ENCODE assay signal across 12 cellular contexts in the genomic region with DNA sequence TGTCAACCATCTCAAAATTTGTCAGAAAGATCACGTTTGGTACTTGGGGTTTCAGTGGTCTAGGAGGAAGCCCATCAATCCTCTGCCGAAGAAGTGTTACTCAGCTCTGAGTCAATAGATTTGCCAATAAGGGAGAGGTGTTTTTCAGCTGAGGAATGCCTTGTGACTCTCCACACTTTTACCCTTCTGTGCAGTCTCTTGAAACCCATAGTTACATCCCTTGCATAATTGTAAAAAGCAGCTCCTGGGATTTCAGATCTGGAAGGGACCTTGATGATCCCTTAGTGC. TPM values are rescaled to one million over a fixed set of nuclear protein-coding genes. Genes with fewer than 3 reads are reported as not detected.
A peak's percentile ranks its signal among the peaks of the same experiment; 100 is the strongest.
DNase-seq lines count a peak whose midpoint lies in the region; ATAC-seq, FAIRE-seq and TF ChIP-seq lines count a peak whose summit lies in the region.
"Had no signal": no experiment of that assay in that cellular context is flagged by ENCODE, and none has a peak within 500 bp of the region (broad histone marks: within the 10 kb centered on the region; RNA-seq: fewer than 3 reads in every experiment).

No MANE protein-coding gene starts in this region.

- no TSS peak for BruUV-seq in HepG2 (replicated peaks; lab: Mats Ljungman, UMichigan)

- H3K27ac ChIP-seq in HUES48 (ENCODE audit: low read depth, low read length) (peak overlapping the region; percentile 79), HepG2 (ENCODE audit: extremely low read length, insufficient read depth, low read length) (no peak overlapping the region)
- H3K27ac ChIP-seq: C4-2B had no signal

- H3K36me3 ChIP-seq in HUES48 (ENCODE audit: control insufficient read depth, insufficient read depth, low read length), result no peaks in the 10 kb centered on the region; the same call in 1 of the 2 replicates
- H3K36me3 ChIP-seq in HepG2 (replicated peaks in 1 of 2; ENCODE audit: control insufficient read depth in 1 of 2, insufficient read depth in 2 of 2, low read length in 2 of 2), result 0 out of 5 replicates have a peak, but pooled peaks cover under 1 to 3% of the 10 kb centered on the region in 2 experiments

- no peaks in the 10 kb centered on the region for H3K79me2 ChIP-seq in HepG2 (ENCODE audit: insufficient read depth, low read length)

- no peaks in the 10 kb centered on the region for H4K20me1 ChIP-seq in HepG2 (ENCODE audit: insufficient read depth, low read length)

- H3K27me3 ChIP-seq in HUES48 (ENCODE audit: control insufficient read depth, insufficient read depth, low read length) (no peaks in the 10 kb centered on the region), HepG2 (ENCODE audit: control insufficient read depth in 1 of 2, insufficient read depth in 2 of 2, low read length in 2 of 2) (no peaks in the 10 kb centered on the region)

- no peak overlapping the region for H3K4me3 ChIP-seq in HUES48 (ENCODE audit: low read depth, low read length)
- H3K4me3 ChIP-seq in HepG2 (replicated peaks in 1 of 3; ENCODE audit: insufficient read depth in 1 of 3, low read depth in 2 of 3, low read length in 3 of 3), result no peak overlapping the region

- H3K9ac ChIP-seq in HUES48 (ENCODE audit: low read depth, low read length), result no peak overlapping the region; the same call in 1 of the 2 replicates
- H3K9ac ChIP-seq in HepG2 (ENCODE audit: insufficient read depth, low read depth, low read length), result no peak overlapping the region

- peaks cover 12% of the 10 kb centered on the region for H3K27me3 Mint-ChIP-seq in activated T-helper 17 cell treated with anti-CD3 and anti-CD28 coated beads, Interleukin-2, amount 50 U/mL, for 72 hours

- 86% methylated on average over 2 of the region's 2 CpGs for WGBS in HepG2 (ENCODE audit: low lambda C conversion rate)

- H3K9me3 ChIP-seq in HUES48 (ENCODE audit: control insufficient read depth, insufficient read depth, low read length) (no peaks in the 10 kb centered on the region), HepG2 (ENCODE audit: low read length) (no peaks in the 10 kb centered on the region)

- H3K4me2 ChIP-seq in HepG2 (ENCODE audit: low read depth, low read length), result no peak overlapping the region

- no peaks in the 10 kb centered on the region for H3K4me1 Mint-ChIP-seq in activated T-helper 17 cell treated with anti-CD3 and anti-CD28 coated beads, Interleukin-2, amount 50 U/mL, for 72 hours

- H3K4me1 ChIP-seq in HUES48 (ENCODE audit: control insufficient read depth, insufficient read depth, low read length), result peaks cover 36% of the 10 kb centered on the region
- H3K4me1 ChIP-seq in HepG2 (ENCODE audit: insufficient read depth, low read length), result 0 out of 2 replicates have a peak, but pooled peaks cover 5% of the 10 kb centered on the region

- in situ Hi-C loops in HepG2 (cut with HindIII; ENCODE audit: extremely low pct_ligation_motif_present, low pct_unique_long_range_greater_than_20kb), result no loop called here

- no peaks in the 10 kb centered on the region for H3K9me3 Mint-ChIP-seq in activated T-helper 17 cell treated with anti-CD3 and anti-CD28 coated beads, Interleukin-2, amount 50 U/mL, for 72 hours

- no peak overlapping the region for H2AFZ ChIP-seq in HepG2 (ENCODE audit: low read length)

- H3K4me3 Mint-ChIP-seq in activated T-helper 17 cell treated with anti-CD3 and anti-CD28 coated beads, Interleukin-2, amount 50 U/mL, for 72 hours, result no peak overlapping the region

- H3K27ac Mint-ChIP-seq in activated T-helper 17 cell treated with anti-CD3 and anti-CD28 coated beads, Interleukin-2, amount 50 U/mL, for 72 hours, result no peak overlapping the region

- H3K36me3 Mint-ChIP-seq in activated T-helper 17 cell treated with anti-CD3 and anti-CD28 coated beads, Interleukin-2, amount 50 U/mL, for 72 hours (ENCODE audit: low read depth), result no peaks in the 10 kb centered on the region

- TF ChIP-seq POLR2A in HepG2 (IDR thresholded peaks at IDR 0.05; ENCODE audit: insufficient read depth in 1 of 2, low read depth in 2 of 2, low read length in 2 of 2), result no peak

- intact Hi-C loops in Right ventricle myocardium superior (cut with DNase I), result no loop called here
- intact Hi-C loops in HepG2 (cut with micrococcal nuclease; ENCODE audit: unreplicated experiment), result no loop called here

- peak; percentile 48 for ATAC-seq in activated T-helper 17 cell treated with anti-CD3 and anti-CD28 coated beads, Interleukin-2, amount 50 U/mL, for 72 hours (replicated peaks)
- no peak for ATAC-seq in Right ventricle myocardium superior (ENCODE audit: poor library complexity)
- ATAC-seq in HepG2, result no peak
- ATAC-seq: left cardiac atrium had no signal

- TF ChIP-seq EP300 in HepG2 (IDR thresholded peaks at IDR 0.05; ENCODE audit: low read depth in 2 of 2, low read length in 2 of 2), result no peak
- TF ChIP-seq EP300 in HepG2 (CRISPR knock-in tag; IDR thresholded peaks at IDR 0.05; ENCODE audit: borderline replicate concordance), result no peak

- CTCF ChIA-PET in HepG2 (lab: Yijun Ruan, JAX; ENCODE audit: low intra/inter-chr PET ratio, low total read pairs), result no interaction called here

- FAIRE-seq in D721Med (lab: Jason Lieb, UNC) (no peak), HepG2 (lab: Jason Lieb, UNC) (no peak)

- DNase-seq in AG08395 (ENCODE audit: low spot score), result peak; percentile 77
- DNase-seq in hepatic stellate cell (ENCODE audit: low spot score), result peak; percentile 41
- DNase-seq in Right ventricle myocardium superior, result no peak
- no peak for DNase-seq in SHP77 treated with DMSO at 0.1 percent for 48 hours (lab: John Stamatoyannopoulos, UW)
- DNase-seq in D721Med (ENCODE audit: insufficient read length, low spot score), result no peak
- DNase-seq in HepG2 (ENCODE audit: low spot score), result no peak
- DNase-seq: activated T-cell treated with anti-CD3 and anti-CD28 coated beads for 4 hours, left cardiac atrium, NCI-H526 treated with DMSO at 0.1 percent for 48 hours had no signal

- TF ChIP-seq CTCF in D721Med (IDR thresholded peaks at IDR 0.05; ENCODE audit: insufficient read depth, missing control alignments) (no peak), HepG2 (CRISPR knock-in tag; IDR thresholded peaks at IDR 0.05) (no peak)

- POLR2A ChIA-PET in HepG2 (lab: Yijun Ruan, JAX), result no interaction called here

- TF ChIP-seq RAD21 in HepG2 (CRISPR knock-in tag; IDR thresholded peaks at IDR 0.05), result no peak

TF ChIP-seq in HepG2, 621 proteins besides CTCF, POLR2A, EP300 and RAD21:
- TF ChIP-seq GTF3A (CRISPR knock-in tag; conservative IDR thresholded peaks at IDR 0.05) (no peak), NFRKB (IDR thresholded peaks at IDR 0.05) (no peak), ZBTB21 (CRISPR knock-in tag; IDR thresholded peaks at IDR 0.05) (no peak)

RNA-seq across cellular contexts. Expression of a gene that starts 47.5 kb away (rescaled TPM):
- total RNA-seq in activated T-helper 17 cell treated with anti-CD3 and anti-CD28 coated beads, Interleukin-2, amount 50 U/mL, for 72 hours, result not detected
- 0.05 TPM for total RNA-seq in Right ventricle myocardium superior
- total RNA-seq in HepG2 (2016; rRNA removed; fragmentation: Illumina TruSeq; extraction: Trizol), result not detected in 2 replicates
- not detected in 2 replicates for total RNA-seq in HepG2 (2016; cell fraction: cytosol; rRNA removed; fragmentation: Illumina TruSeq; extraction: Trizol; ENCODE audit: low read depth)
- total RNA-seq in HepG2 (2016; cell fraction: insoluble cytoplasmic fraction; rRNA removed; fragmentation: Illumina TruSeq; extraction: Trizol), result not detected in 2 replicates
- not detected in 2 replicates for total RNA-seq in HepG2 (2016; cell fraction: membrane; rRNA removed; fragmentation: Illumina TruSeq; extraction: Trizol)
- total RNA-seq in HepG2 (2016; cell fraction: nucleus; rRNA removed; fragmentation: Illumina TruSeq; extraction: Trizol), result not detected in 2 replicates
- polyA plus RNA-seq in HepG2 (2011; rRNA removed), result not detected in 2 replicates
- not detected in 2 replicates for polyA plus RNA-seq in HepG2 (2011; cell fraction: cytosol; rRNA removed)
- not detected in 2 replicates for polyA plus RNA-seq in HepG2 (2011; cell fraction: nucleus; rRNA removed)
- polyA plus RNA-seq in HepG2 (2012), result not detected in 2 replicates
- polyA plus RNA-seq in HepG2 (2016; cell fraction: cytosol; fragmentation: Illumina TruSeq; extraction: Trizol; ENCODE audit: low read depth), result not detected in 2 replicates
- polyA plus RNA-seq in HepG2 (2016; cell fraction: insoluble cytoplasmic fraction; fragmentation: Illumina TruSeq; extraction: Trizol; ENCODE audit: low read depth), result not detected in 2 replicates
- polyA plus RNA-seq in HepG2 (2016; cell fraction: membrane; fragmentation: Illumina TruSeq; extraction: Trizol; ENCODE audit: low read depth), result not detected in 2 replicates
- polyA plus RNA-seq in HepG2 (2016; cell fraction: nucleus; fragmentation: Illumina TruSeq; extraction: Trizol; ENCODE audit: insufficient read depth, low read depth), result not detected in 2 replicates
- polyA minus RNA-seq in HepG2 (2011; rRNA and poly(A)+ RNA removed; ENCODE audit: low replicate concordance), result not detected in 2 replicates
- not detected in 2 replicates for polyA minus RNA-seq in HepG2 (2011; cell fraction: cytosol; rRNA and poly(A)+ RNA removed)
- not detected in 2 replicates for polyA minus RNA-seq in HepG2 (2011; cell fraction: nucleus; rRNA and poly(A)+ RNA removed)
- total RNA-seq: left cardiac atrium had no signal

Comparison
In these comparisons a context has a peak if more than half of its experiments do, and no peak if none do; other contexts are left out.
1. DNase-seq: peak in AG08395 (single experiment) and hepatic stellate cell (single experiment); none in Right ventricle myocardium superior (single experiment), SHP77 treated with DMSO at 0.1 percent for 48 hours (single experiment), D721Med (single experiment) and HepG2 (single experiment).